ENCODE assay signal across 24 cellular contexts in genomic region chr16:67301080-67301757, GRCh38. TPM values are rescaled to one million over a fixed set of nuclear protein-coding genes. Genes with fewer than 3 reads are reported as not detected.
DNase-seq lines count a peak whose midpoint lies in the region; ATAC-seq and TF ChIP-seq lines count a peak whose summit lies in the region.
"Had no signal": no experiment of that assay in that cellular context is flagged by ENCODE, and none has a peak within 500 bp of the region (broad histone marks: within the 10 kb centered on the region; RNA-seq: fewer than 3 reads in every experiment).

No MANE protein-coding gene starts in this region.

- no peak overlapping the region for H3K9ac ChIP-seq in neuronal stem cell (ENCODE audit: low read depth, low read length, poor library complexity)
- H3K9ac ChIP-seq: BLaER1 had no signal

- intact Hi-C loops in heart right ventricle (cut with DNase I) = no loop called here

- H3K4me2 ChIP-seq in neuronal stem cell (ENCODE audit: insufficient read depth, low read length, poor library complexity, severe bottlenecking) = no peak overlapping the region
- H3K4me2 ChIP-seq: BLaER1 had no signal

- no peak overlapping the region for H2BK120ac ChIP-seq in neuronal stem cell (ENCODE audit: low read depth, low read length)

- TF ChIP-seq CTCF in heart right ventricle (IDR thresholded peaks at IDR 0.05) = no peak
- TF ChIP-seq CTCF in type B pancreatic cell (conservative IDR thresholded peaks at IDR 0.05) = no peak

- H3K14ac ChIP-seq in neuronal stem cell (ENCODE audit: low read length) = no peak overlapping the region

- H3K9me3 ChIP-seq in heart right ventricle = no peaks in the 10 kb centered on the region
- H3K9me3 ChIP-seq in neuronal stem cell (replicated peaks in 1 of 2; ENCODE audit: control insufficient read depth in 2 of 2, insufficient read depth in 1 of 2, low read depth in 1 of 2, low read length in 2 of 2) = no peaks in the 10 kb centered on the region
- H3K9me3 ChIP-seq: BLaER1, sigmoid colon, upper lobe of left lung had no signal

- H3K27me3 ChIP-seq in heart right ventricle = no peaks in the 10 kb centered on the region
- H3K27me3 ChIP-seq in neuronal stem cell (ENCODE audit: control insufficient read depth in 3 of 3, insufficient read depth in 3 of 3, low read depth in 1 of 3, low read length in 3 of 3) = peaks cover 0 to 47% (median 0%) of the 10 kb centered on the region in 3 experiments
- H3K27me3 ChIP-seq: BLaER1, sigmoid colon, upper lobe of left lung had no signal

- H4K8ac ChIP-seq in neuronal stem cell (ENCODE audit: low read depth, low read length) = no peak overlapping the region

- H2BK15ac ChIP-seq in neuronal stem cell (ENCODE audit: low read length) = no peak overlapping the region

- H2AK5ac ChIP-seq in neuronal stem cell (ENCODE audit: low read depth, low read length) = peak overlapping the region; percentile 54

- H2BK12ac ChIP-seq in neuronal stem cell (ENCODE audit: low read length) = peak overlapping the region; percentile 86

- H3K9me3 Mint-ChIP-seq in type B pancreatic cell = no peaks in the 10 kb centered on the region
- H3K9me3 Mint-ChIP-seq: activated CD4-positive, alpha-beta T cell treated with anti-CD3 and anti-CD28 coated beads, Interleukin-2, amount 10 ng/mL, durations not matched to agents 7 days and 5 days; activated naive CD4-positive, alpha-beta T cell treated with anti-CD3 and anti-CD28 coated beads, Interleukin-2, amount 50 U/mL, for 24 hours; natural killer cell had no signal

- no peak overlapping the region for H3K18ac ChIP-seq in neuronal stem cell (ENCODE audit: low read length)

- H4K91ac ChIP-seq in neuronal stem cell (ENCODE audit: low read depth, low read length, poor library complexity) = no peak overlapping the region

- H3K4me3 ChIP-seq in heart right ventricle (no peak overlapping the region), neuronal stem cell (ENCODE audit: low read length in 2 of 2) (peak overlapping the region in 1 of 2 donors; percentile 9)
- H3K4me3 ChIP-seq: BLaER1, sigmoid colon, upper lobe of left lung had no signal

- no peak overlapping the region for H3K4me3 Mint-ChIP-seq in type B pancreatic cell
- H3K4me3 Mint-ChIP-seq: activated CD4-positive, alpha-beta T cell treated with anti-CD3 and anti-CD28 coated beads, Interleukin-2, amount 10 ng/mL, durations not matched to agents 7 days and 5 days; activated naive CD4-positive, alpha-beta T cell treated with anti-CD3 and anti-CD28 coated beads, Interleukin-2, amount 50 U/mL, for 24 hours; natural killer cell had no signal

- H3K27ac ChIP-seq in heart right ventricle = peak overlapping the region in 1 of 10 donors; percentile 7
- no peak overlapping the region for H3K27ac ChIP-seq in neuronal stem cell (replicated peaks; ENCODE audit: low read length)
- H3K27ac ChIP-seq: 22Rv1, BLaER1, foreskin keratinocyte, upper lobe of left lung had no signal

- no peaks in the 10 kb centered on the region for H3K36me3 Mint-ChIP-seq in type B pancreatic cell
- H3K36me3 Mint-ChIP-seq: activated naive CD4-positive, alpha-beta T cell treated with anti-CD3 and anti-CD28 coated beads, Interleukin-2, amount 50 U/mL, for 24 hours; natural killer cell had no signal

- no peak overlapping the region for H3K4ac ChIP-seq in neuronal stem cell (ENCODE audit: low read length)

- ATAC-seq in heart right ventricle (peak in 7 of 8 donors; percentile 67 to 85 (median 74)), GM21825 (IDR thresholded peaks at IDR 0.05; ENCODE audit: unreplicated experiment) (no peak), HG02970 (IDR thresholded peaks at IDR 0.05; ENCODE audit: low FRiP score, unreplicated experiment) (no peak)
- ATAC-seq: foreskin keratinocyte, natural killer cell had no signal

- DNase-seq in DMS 273 (lab: John Stamatoyannopoulos, UW; ENCODE audit: unreplicated experiment) (peak; percentile 27), DMS 273 treated with DMSO at 0.1 percent for 48 hours (lab: John Stamatoyannopoulos, UW) (no peak), heart right ventricle (peak; percentile 38 to 53), neuronal stem cell (ENCODE audit: low spot score) (no peak), type B pancreatic cell (ENCODE audit: extremely low spot score, unreplicated experiment) (no peak), NCI-H446 treated with DMSO at 0.1 percent for 48 hours (lab: John Stamatoyannopoulos, UW) (no peak)
- DNase-seq: activated CD4-positive, alpha-beta T cell treated with anti-CD3 and anti-CD28 coated beads, Interleukin-2, amount 10 ng/mL, durations not matched to agents 7 days and 5 days; activated T-cell treated with anti-CD3 and anti-CD28 coated beads for 4 hours; caudate nucleus; effector memory CD4-positive, alpha-beta T cell; foreskin keratinocyte; natural killer cell; NCI-H2081; NCI-H69; OCI-M1; sigmoid colon; stimulated activated CD4-positive, alpha-beta T cell treated with anti-CD3 and anti-CD28 coated beads, Interleukin-4, amount 100 ng/mL, for 4 hours had no signal

- H3K4me1 ChIP-seq in heart right ventricle (peaks cover 0 to 16% (median 11%) of the 10 kb centered on the region in 9 donors), neuronal stem cell (ENCODE audit: control insufficient read depth in 2 of 2, insufficient read depth in 1 of 2, low read depth in 1 of 2, low read length in 2 of 2) (peaks cover 0 to 5% of the 10 kb centered on the region in 2 donors)
- H3K4me1 ChIP-seq: BLaER1, foreskin keratinocyte, sigmoid colon had no signal

- no peak overlapping the region for H2BK5ac ChIP-seq in neuronal stem cell (ENCODE audit: low read length)

- 69 to 75% methylated on average over 10 of the region's 10 CpGs for WGBS in heart right ventricle, 2 donors
- WGBS in neuronal stem cell (ENCODE audit: extremely low coverage in 2 of 2, insufficient read length in 2 of 2, insufficient replicate concordance in 1 of 2), 2 donors = no CpG with 5 or more reads among the region's 10 CpGs

- H2AFZ ChIP-seq in neuronal stem cell (ENCODE audit: low read length) = peak overlapping the region; percentile 17

- no peak overlapping the region for H3K23ac ChIP-seq in neuronal stem cell (ENCODE audit: low read depth, low read length, poor library complexity)

- H3K79me1 ChIP-seq in neuronal stem cell (ENCODE audit: low read depth, low read length) = no peaks in the 10 kb centered on the region

- peaks cover 14% of the 10 kb centered on the region for H3K4me1 Mint-ChIP-seq in type B pancreatic cell (ENCODE audit: unreplicated experiment)
- H3K4me1 Mint-ChIP-seq: activated CD4-positive, alpha-beta T cell treated with anti-CD3 and anti-CD28 coated beads, Interleukin-2, amount 10 ng/mL, durations not matched to agents 7 days and 5 days; activated naive CD4-positive, alpha-beta T cell treated with anti-CD3 and anti-CD28 coated beads, Interleukin-2, amount 50 U/mL, for 24 hours; natural killer cell had no signal

- H3K27ac Mint-ChIP-seq in type B pancreatic cell = peak overlapping the region; percentile 61
- H3K27ac Mint-ChIP-seq: activated CD4-positive, alpha-beta T cell treated with anti-CD3 and anti-CD28 coated beads, Interleukin-2, amount 10 ng/mL, durations not matched to agents 7 days and 5 days; activated naive CD4-positive, alpha-beta T cell treated with anti-CD3 and anti-CD28 coated beads, Interleukin-2, amount 50 U/mL, for 24 hours; natural killer cell had no signal

- no peaks in the 10 kb centered on the region for H3K36me3 ChIP-seq in heart right ventricle
- H3K36me3 ChIP-seq in neuronal stem cell (replicated peaks in 1 of 2; ENCODE audit: control insufficient read depth in 2 of 2, insufficient read depth in 2 of 2, low read length in 2 of 2) = no peaks in the 10 kb centered on the region
- H3K36me3 ChIP-seq: BLaER1, sigmoid colon, upper lobe of left lung had no signal

- H3K27me3 Mint-ChIP-seq in type B pancreatic cell = peaks cover 12% of the 10 kb centered on the region
- H3K27me3 Mint-ChIP-seq: activated CD4-positive, alpha-beta T cell treated with anti-CD3 and anti-CD28 coated beads, Interleukin-2, amount 10 ng/mL, durations not matched to agents 7 days and 5 days; activated naive CD4-positive, alpha-beta T cell treated with anti-CD3 and anti-CD28 coated beads, Interleukin-2, amount 50 U/mL, for 24 hours had no signal

RNA-seq across cellular contexts. Expression of gene PLEKHG4, which starts 21.9 kb away (rescaled TPM):
- total RNA-seq in heart right ventricle (1 to 10 TPM in 4 of 10 donors, under 1 TPM in 6; 0.25 to 2.5 (median 0.61) TPM), type B pancreatic cell (ENCODE audit: low replicate concordance) (2.9 and 3.8 TPM in 2 replicates)
- 1 to 10 TPM; 1.3 to 2.9 TPM for polyA plus RNA-seq in heart right ventricle
- 2.4 TPM for polyA plus RNA-seq in neuronal stem cell (2013, experiment 1 of 2)
- polyA plus RNA-seq in neuronal stem cell (2013, experiment 2 of 2) = 3.0 TPM

RNA-seq across cellular contexts. Expression of gene KCTD19, which starts 25.3 kb away (rescaled TPM):
- total RNA-seq in heart right ventricle = not detected
- polyA plus RNA-seq in heart right ventricle = under 1 TPM; 0.01 to 0.22 TPM
- polyA plus RNA-seq in neuronal stem cell (2013, experiment 1 of 2) = 1.4 TPM
- 1.3 TPM for polyA plus RNA-seq in neuronal stem cell (2013, experiment 2 of 2)
- total RNA-seq in type B pancreatic cell (ENCODE audit: low replicate concordance) = 0.56 TPM in 1 of 2 replicates, not detected in the other
- total RNA-seq: activated CD4-positive, alpha-beta T cell treated with anti-CD3 and anti-CD28 coated beads, Interleukin-2, amount 10 ng/mL, durations not matched to agents 7 days and 5 days; foreskin keratinocyte; natural killer cell had no signal
- polyA plus RNA-seq: foreskin keratinocyte, liver had no signal

RNA-seq across cellular contexts. Expression of gene LRRC36, which starts 25.4 kb away (rescaled TPM):
- under 1 TPM in 1 of 10 donors, not detected in 9; 0.26 TPM for total RNA-seq in heart right ventricle
- under 1 TPM; 0.42 to 0.88 TPM for polyA plus RNA-seq in heart right ventricle
- polyA plus RNA-seq in neuronal stem cell (2013, experiment 1 of 2) = 0.10 TPM
- 0.15 TPM for polyA plus RNA-seq in neuronal stem cell (2013, experiment 2 of 2)
- 0.38 and 1.1 TPM in 2 replicates for total RNA-seq in type B pancreatic cell (ENCODE audit: low replicate concordance)
- total RNA-seq: activated CD4-positive, alpha-beta T cell treated with anti-CD3 and anti-CD28 coated beads, Interleukin-2, amount 10 ng/mL, durations not matched to agents 7 days and 5 days; foreskin keratinocyte; natural killer cell had no signal
- polyA plus RNA-seq: foreskin keratinocyte, liver had no signal

RNA-seq across cellular contexts. Expression of gene SLC9A5, which starts 52.4 kb away (rescaled TPM):
- total RNA-seq in heart right ventricle = 1 to 10 TPM in 6 of 10 donors, under 1 TPM in 4; 0.71 to 2.4 (median 1.0) TPM
- polyA plus RNA-seq in heart right ventricle = 1 to 10 TPM in 1 of 2 donors, under 1 TPM in 1; 0.26 to 1.5 TPM
- polyA plus RNA-seq in neuronal stem cell (2013, experiment 1 of 2) = 2.6 TPM
- 2.3 TPM for polyA plus RNA-seq in neuronal stem cell (2013, experiment 2 of 2)
- total RNA-seq in type B pancreatic cell (ENCODE audit: low replicate concordance) = 1.0 and 4.4 TPM in 2 replicates

RNA-seq across cellular contexts. Expression of gene FHOD1, which starts 53.9 kb away (rescaled TPM):
- 10 to 100 TPM; 11.6 to 26.2 (median 19.1) TPM for total RNA-seq in heart right ventricle
- polyA plus RNA-seq in heart right ventricle = 10 to 100 TPM; 16.6 to 71.1 TPM
- 15.0 TPM for polyA plus RNA-seq in neuronal stem cell (2013, experiment 1 of 2)
- 14.0 TPM for polyA plus RNA-seq in neuronal stem cell (2013, experiment 2 of 2)
- 15.2 and 34.7 TPM in 2 replicates for total RNA-seq in type B pancreatic cell (ENCODE audit: low replicate concordance)

Comparison
In these comparisons a context has a peak if more than half of its experiments do, and no peak if none do; other contexts are left out.
1. DNase-seq: peak in DMS 273 (single experiment) and heart right ventricle (2 of 2); none in DMS 273 treated with DMSO at 0.1 percent for 48 hours (single experiment), neuronal stem cell (single experiment), type B pancreatic cell (single experiment) and NCI-H446 treated with DMSO at 0.1 percent for 48 hours (single experiment).
2. ATAC-seq: peak in heart right ventricle (7 of 8); none in GM21825 (single experiment) and HG02970 (single experiment).